ENCODE assay signal across 8 cellular contexts in the genomic region with DNA sequence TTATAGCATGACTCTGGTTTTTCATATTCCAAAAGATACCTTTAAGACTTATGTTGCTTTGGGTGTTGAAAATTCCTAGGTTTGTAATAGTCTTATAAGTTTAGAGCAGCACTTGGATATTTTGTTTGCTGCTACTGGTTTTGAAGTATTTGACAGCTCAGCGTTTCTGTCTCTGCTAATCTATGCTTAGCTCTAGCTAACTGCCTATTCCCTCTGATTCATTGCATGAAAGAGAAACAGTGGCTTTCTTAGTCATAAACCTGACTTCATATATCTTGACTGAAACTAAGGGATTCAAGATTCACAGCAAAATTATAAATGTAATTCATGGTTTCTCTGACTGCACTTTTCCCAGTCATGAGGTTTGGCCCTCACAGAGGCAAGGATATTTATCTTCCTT. TPM values are rescaled to one million over a fixed set of nuclear protein-coding genes. Genes with fewer than 3 reads are reported as not detected.
DNase-seq lines count a peak whose midpoint lies in the region; ATAC-seq and TF ChIP-seq lines count a peak whose summit lies in the region.
"Had no signal": no experiment of that assay in that cellular context is flagged by ENCODE, and none has a peak within 500 bp of the region (broad histone marks: within the 10 kb centered on the region; RNA-seq: fewer than 3 reads in every experiment).

No MANE protein-coding gene starts in this region.

- H3K4me3 ChIP-seq in astrocyte of the cerebellum (ENCODE audit: low read depth, low read length), result no peak overlapping the region
- no peak overlapping the region for H3K4me3 ChIP-seq in HAP-1

- no peak for TF ChIP-seq CTCF in astrocyte of the cerebellum (IDR thresholded peaks at IDR 0.05; ENCODE audit: low read depth, low read length, missing control alignments)
- TF ChIP-seq CTCF in osteocyte (IDR thresholded peaks at IDR 0.05), result no peak

- H3K4me3 Mint-ChIP-seq in osteocyte (ENCODE audit: unreplicated experiment), result no peak overlapping the region

- in situ Hi-C loops in astrocyte of the cerebellum (cut with HindIII; ENCODE audit: low sequenced_read_pairs) (no loop called here), HAP-1 (cut with MboI; ENCODE audit: low sequenced_read_pairs) (no loop called here)

- peaks cover 19% of the 10 kb centered on the region for H3K4me1 Mint-ChIP-seq in osteocyte (ENCODE audit: unreplicated experiment)

- peak; percentile 80 for ATAC-seq in GM18870 (IDR thresholded peaks at IDR 0.05; ENCODE audit: unreplicated experiment)
- peak; percentile 49 for ATAC-seq in HG03060 (IDR thresholded peaks at IDR 0.05; ENCODE audit: low read depth, unreplicated experiment)
- no peak for ATAC-seq in GM19328 (IDR thresholded peaks at IDR 0.05; ENCODE audit: unreplicated experiment)

- peak overlapping the region; percentile 49 for H3K27ac Mint-ChIP-seq in osteocyte (ENCODE audit: unreplicated experiment)

- H3K9me3 Mint-ChIP-seq in osteocyte (ENCODE audit: unreplicated experiment), result no peaks in the 10 kb centered on the region

- no peaks in the 10 kb centered on the region for H3K27me3 Mint-ChIP-seq in osteocyte (ENCODE audit: unreplicated experiment)

- H3K27me3 ChIP-seq in HAP-1 (ENCODE audit: low read depth), result no peaks in the 10 kb centered on the region

- H3K36me3 Mint-ChIP-seq in osteocyte (ENCODE audit: unreplicated experiment), result no peaks in the 10 kb centered on the region

- no peaks in the 10 kb centered on the region for H3K9me3 ChIP-seq in HAP-1

- DNase-seq in astrocyte of the cerebellum (ENCODE audit: low read depth) (peak; percentile 58), osteocyte (ENCODE audit: extremely low spot score, unreplicated experiment) (no peak), HAP-1 (ENCODE audit: low spot score in 2 of 2) (no peak), NCI-H510A (lab: John Stamatoyannopoulos, UW) (no peak)
- DNase-seq: NCI-H82 had no signal

- no peaks in the 10 kb centered on the region for H3K4me1 ChIP-seq in HAP-1

- no peaks in the 10 kb centered on the region for H3K36me3 ChIP-seq in HAP-1 (replicated peaks)

RNA-seq across cellular contexts. Expression of a gene that starts 35.6 kb away (rescaled TPM):
- 193 and 237 TPM in 2 replicates for total RNA-seq in osteocyte
